28 cellular contexts compared by ENCODE assay signal in the genomic region with DNA sequence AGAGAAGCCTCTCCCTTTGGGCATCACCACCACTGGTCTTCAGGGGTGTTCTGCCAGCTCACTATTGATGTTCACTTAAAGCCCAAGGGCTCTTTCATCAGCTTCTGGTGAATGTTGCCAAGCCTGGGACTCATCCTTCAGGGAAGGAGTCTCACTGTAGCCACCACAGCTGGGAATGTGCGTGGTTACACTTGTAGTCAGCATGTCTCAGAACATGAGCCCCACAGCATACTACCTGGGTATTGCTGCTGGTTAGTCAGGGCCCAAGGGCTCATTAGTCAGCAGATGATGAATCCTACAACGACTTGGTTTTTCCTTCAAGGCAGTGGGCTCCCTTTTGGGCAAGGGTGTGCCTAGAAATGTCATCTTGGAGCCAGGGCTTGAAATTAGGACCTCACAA.
"Had no signal": no experiment of that assay in that cellular context is flagged by ENCODE, and none has a peak within 500 bp of the region (broad histone marks: within the 10 kb centered on the region; RNA-seq: fewer than 3 reads in every experiment).

No MANE protein-coding gene starts in this region.

- H3K27me3 ChIP-seq: gastroesophageal sphincter, heart left ventricle, hepatocyte, neutrophil, right lobe of liver, testis, tibial artery, upper lobe of left lung had no signal

- H3K9me3 ChIP-seq: mucosa of descending colon, neutrophil, right lobe of liver, testis, tibial artery, upper lobe of left lung had no signal

- H3K36me3 ChIP-seq: gastroesophageal sphincter, heart left ventricle, neutrophil, right lobe of liver, tibial artery, upper lobe of left lung had no signal

- H3K4me3 ChIP-seq: dorsolateral prefrontal cortex, gastroesophageal sphincter, heart left ventricle, hepatocyte, lung, mucosa of descending colon, right lobe of liver, smooth muscle cell, testis, tibial artery, upper lobe of left lung had no signal

- H3K27ac ChIP-seq: dorsolateral prefrontal cortex, epithelial cell of prostate, gastroesophageal sphincter, heart left ventricle, hepatocyte, neutrophil, parathyroid adenoma, right lobe of liver, testis, tibial artery, upper lobe of left lung had no signal

- ATAC-seq: esophagus mucosa; gastroesophageal sphincter; heart left ventricle; left lobe of liver; mucosa of descending colon; natural killer cell treated with Interleukin-12 subunit alpha and Interleukin-12 subunit beta and Interleukin-15 and Interleukin-18, amount 100 ng/mL, for 72 hours; right lobe of liver had no signal

- DNase-seq: dorsolateral prefrontal cortex; effector CD4-positive, alpha-beta T cell; foreskin fibroblast; heart left ventricle; kidney; mesenchymal stem cell; mucosa of descending colon; naive B cell; right lobe of liver; stimulated activated CD4-positive, alpha-beta T cell treated with anti-CD3 and anti-CD28 coated beads, Interleukin-12 subunit alpha, Interleukin-12 subunit beta, amount 100 ng/mL, for 4 hours; stimulated activated CD4-positive, alpha-beta T cell treated with anti-CD3 and anti-CD28 coated beads, Interleukin-1b, Interleukin-23, amount 100 ng/mL, for 48 hours; stimulated activated CD4-positive, alpha-beta T cell treated with anti-CD3 and anti-CD28 coated beads, Interleukin-4, amount 100 ng/mL, for 1 hour; stimulated activated CD8-positive, alpha-beta memory T cell treated with anti-CD3 and anti-CD28 coated beads, Interleukin-4, amount 100 ng/mL, for 48 hours; stimulated activated naive CD4-positive, alpha-beta T cell treated with Interleukin-2 at 50 U/mL for 16 hours; substantia nigra; testis; tibial artery; upper lobe of left lung had no signal

- H3K4me1 ChIP-seq: gastroesophageal sphincter, heart left ventricle, parathyroid adenoma, right lobe of liver, testis, tibial artery, upper lobe of left lung had no signal
